ENCODE assay signal across 28 cellular contexts in genomic region chr6:135351635-135352034, GRCh38.
"Had no signal": no experiment of that assay in that cellular context is flagged by ENCODE, and none has a peak within 500 bp of the region (broad histone marks: within the 10 kb centered on the region; RNA-seq: fewer than 3 reads in every experiment).

No MANE protein-coding gene starts in this region.

- H3K9ac ChIP-seq: neural progenitor cell, parathyroid adenoma had no signal

- ATAC-seq: naive thymus-derived CD4-positive, alpha-beta T cell; natural killer cell; psoas muscle; right cardiac atrium; sciatic nerve; stimulated activated effector memory CD8-positive, alpha-beta T cell treated with anti-CD3 and anti-CD28 coated beads, Interleukin-12 subunit alpha, Interleukin-12 subunit beta, amount 100 ng/mL, for 72 hours; stimulated activated naive B cell treated with anti-CD40 and anti-IgM and Interleukin-4, amounts not matched to agents 10 μg/mL and 1 μg/mL and 100 μg/mL, for 72 hours; upper lobe of right lung had no signal

- DNase-seq: naive thymus-derived CD4-positive, alpha-beta T cell; natural killer cell; occipital lobe; ovary; posterior cingulate gyrus; psoas muscle; right cardiac atrium; small intestine; stimulated activated CD4-positive, alpha-beta T cell treated with anti-CD3 and anti-CD28 coated beads, Interleukin-15, amount 100 ng/mL, for 24 hours; stimulated activated CD4-positive, alpha-beta T cell treated with anti-CD3 and anti-CD28 coated beads, Interleukin-2, amount 100 ng/mL, for 24 hours; stimulated activated CD4-positive, alpha-beta T cell treated with anti-CD3 and anti-CD28 coated beads, Interleukin-2, amount 100 ng/mL, for 48 hours; stimulated activated CD4-positive, alpha-beta T cell treated with anti-CD3 and anti-CD28 coated beads, Interleukin-4, amount 100 ng/mL, for 24 hours; stimulated activated naive B cell treated with anti-CD40 and anti-IgM and Interleukin-4, amounts not matched to agents 10 μg/mL and 1 μg/mL and 100 μg/mL, for 72 hours; stimulated activated naive CD4-positive, alpha-beta T cell treated with Interleukin-2 at 50 U/mL for 16 hours; stomach; thyroid gland; transverse colon; upper lobe of right lung; uterus had no signal

- H3K4me3 ChIP-seq: neural progenitor cell, ovary, psoas muscle, stomach, thoracic aorta, thyroid gland, transverse colon, upper lobe of right lung, uterus had no signal

- H3K4me2 ChIP-seq: neural progenitor cell had no signal

- FAIRE-seq: small intestine had no signal

- H2AFZ ChIP-seq: neural progenitor cell, parathyroid adenoma had no signal

- H3K4me3 Mint-ChIP-seq: naive thymus-derived CD4-positive, alpha-beta T cell; natural killer cell; nephron; neural progenitor cell; stimulated activated effector memory CD8-positive, alpha-beta T cell treated with anti-CD3 and anti-CD28 coated beads, Interleukin-12 subunit alpha, Interleukin-12 subunit beta, amount 100 ng/mL, for 72 hours; stimulated activated naive B cell treated with anti-CD40 and anti-IgM and Interleukin-4, amounts not matched to agents 10 μg/mL and 1 μg/mL and 100 μg/mL, for 72 hours; stimulated activated naive CD8-positive, alpha-beta T cell treated with anti-CD3 and anti-CD28 coated beads, Interleukin-15, Interleukin-2, amounts not matched to agents 100 ng/mL and 50 ng/mL, for 24 hours; type B pancreatic cell had no signal

- H3K4me1 Mint-ChIP-seq: nephron, neural progenitor cell had no signal

- H3K36me3 ChIP-seq: neural progenitor cell, ovary, thyroid gland, transverse colon, upper lobe of right lung, uterus had no signal

- H3K9me3 Mint-ChIP-seq: naive thymus-derived CD4-positive, alpha-beta T cell; natural killer cell; nephron; neural progenitor cell; stimulated activated effector memory CD8-positive, alpha-beta T cell treated with anti-CD3 and anti-CD28 coated beads, Interleukin-12 subunit alpha, Interleukin-12 subunit beta, amount 100 ng/mL, for 72 hours; stimulated activated naive B cell treated with anti-CD40 and anti-IgM and Interleukin-4, amounts not matched to agents 10 μg/mL and 1 μg/mL and 100 μg/mL, for 72 hours; stimulated activated naive CD8-positive, alpha-beta T cell treated with anti-CD3 and anti-CD28 coated beads, Interleukin-15, Interleukin-2, amounts not matched to agents 100 ng/mL and 50 ng/mL, for 24 hours; type B pancreatic cell had no signal

- H3K4me1 ChIP-seq: neural progenitor cell, parathyroid adenoma, psoas muscle, thyroid gland, upper lobe of right lung, uterus had no signal

- H3K27me3 Mint-ChIP-seq: naive thymus-derived CD4-positive, alpha-beta T cell; progenitor cell of endocrine pancreas; stimulated activated naive B cell treated with anti-CD40 and anti-IgM and Interleukin-4, amounts not matched to agents 10 μg/mL and 1 μg/mL and 100 μg/mL, for 72 hours; stimulated activated naive CD8-positive, alpha-beta T cell treated with anti-CD3 and anti-CD28 coated beads, Interleukin-15, Interleukin-2, amounts not matched to agents 100 ng/mL and 50 ng/mL, for 24 hours; type B pancreatic cell had no signal

- H3K9me3 ChIP-seq: ovary, psoas muscle, stomach, thoracic aorta, thyroid gland, transverse colon, upper lobe of right lung, uterus had no signal

- H3K36me3 Mint-ChIP-seq: natural killer cell; neural progenitor cell; stimulated activated effector memory CD8-positive, alpha-beta T cell treated with anti-CD3 and anti-CD28 coated beads, Interleukin-12 subunit alpha, Interleukin-12 subunit beta, amount 100 ng/mL, for 72 hours; type B pancreatic cell had no signal

- H3K27ac ChIP-seq: neural progenitor cell, ovary, parathyroid adenoma, psoas muscle, stomach, thoracic aorta, thyroid gland, upper lobe of right lung, uterus had no signal

- H3K79me2 ChIP-seq: parathyroid adenoma had no signal

- H3K27me3 ChIP-seq: neural progenitor cell, ovary, stomach, thyroid gland, transverse colon, upper lobe of right lung, uterus had no signal

- H3K27ac Mint-ChIP-seq: naive thymus-derived CD4-positive, alpha-beta T cell; natural killer cell; nephron; neural progenitor cell; progenitor cell of endocrine pancreas; stimulated activated effector memory CD8-positive, alpha-beta T cell treated with anti-CD3 and anti-CD28 coated beads, Interleukin-12 subunit alpha, Interleukin-12 subunit beta, amount 100 ng/mL, for 72 hours; stimulated activated naive B cell treated with anti-CD40 and anti-IgM and Interleukin-4, amounts not matched to agents 10 μg/mL and 1 μg/mL and 100 μg/mL, for 72 hours; type B pancreatic cell had no signal
